Comparison of ENCODE assay signal across 2 cellular contexts in genomic region chr11:34214961-34215805, GRCh38.
A peak's percentile ranks its signal among the peaks of the same experiment; 100 is the strongest.
TF ChIP-seq lines count a peak whose summit lies in the region.

No MANE protein-coding gene starts in this region.

TF ChIP-seq in HepG2, 621 proteins besides CTCF, POLR2A, EP300 and RAD21 (continued from another document):
- TF ChIP-seq UBTF (CRISPR knock-in tag; IDR thresholded peaks at IDR 0.05) (no peak), KLF9 (CRISPR knock-in tag; IDR thresholded peaks at IDR 0.05; ENCODE audit: low read depth) (no peak), BORCS8-MEF2B (CRISPR knock-in tag; IDR thresholded peaks at IDR 0.05) (no peak), XRCC5 (optimal IDR thresholded peaks at IDR 0.05; ENCODE audit: low read length) (peak; percentile 16)

TF ChIP-seq in WTC11, 78 proteins besides CTCF, POLR2A, EP300 and RAD21 (continued from another document):
- no peak for TF ChIP-seq ZNF532 (CRISPR knock-in tag; IDR thresholded peaks at IDR 0.05; ENCODE audit: borderline replicate concordance)
- TF ChIP-seq ZNF416 (CRISPR knock-in tag; IDR thresholded peaks at IDR 0.05): no peak
- no peak for TF ChIP-seq ZNF423 (CRISPR knock-in tag; IDR thresholded peaks at IDR 0.05)
- no peak for TF ChIP-seq ELF4 (CRISPR knock-in tag; IDR thresholded peaks at IDR 0.05; ENCODE audit: low read depth)
- no peak for TF ChIP-seq ZNF512 (CRISPR knock-in tag; IDR thresholded peaks at IDR 0.05; ENCODE audit: borderline replicate concordance)
- no peak for TF ChIP-seq GTF2I (CRISPR knock-in tag; conservative IDR thresholded peaks at IDR 0.05)
- no peak for TF ChIP-seq OVOL2 (CRISPR knock-in tag; IDR thresholded peaks at IDR 0.05; ENCODE audit: borderline replicate concordance)
